In genomic region chr12:49580572-49581535, GRCh38 we compare ENCODE assay signal across 1 cellular context.
A peak's percentile ranks its signal among the peaks of the same experiment; 100 is the strongest.
TF ChIP-seq lines count a peak whose summit lies in the region.

No MANE protein-coding gene starts in this region.

TF ChIP-seq in HepG2, 621 proteins besides CTCF, POLR2A, EP300 and RAD21 (continued from another document and continues in another):
- no peak for TF ChIP-seq ZNF280D (CRISPR knock-in tag; IDR thresholded peaks at IDR 0.05)
- no peak for TF ChIP-seq IRX3 (CRISPR knock-in tag; IDR thresholded peaks at IDR 0.05; ENCODE audit: borderline replicate concordance, low read depth)
- TF ChIP-seq ZNF576 (CRISPR knock-in tag; IDR thresholded peaks at IDR 0.05) = no peak
- TF ChIP-seq STAG1 (CRISPR knock-in tag; IDR thresholded peaks at IDR 0.05) = peak; percentile 89
- no peak for TF ChIP-seq GMEB2 (CRISPR knock-in tag; IDR thresholded peaks at IDR 0.05; ENCODE audit: low read depth)
- TF ChIP-seq LCORL (IDR thresholded peaks at IDR 0.05) = no peak
- TF ChIP-seq LCORL (CRISPR knock-in tag; IDR thresholded peaks at IDR 0.05) = 0 out of 2 replicates have a peak, but pooled peaks have one; percentile 39
- TF ChIP-seq, protein P1, sequence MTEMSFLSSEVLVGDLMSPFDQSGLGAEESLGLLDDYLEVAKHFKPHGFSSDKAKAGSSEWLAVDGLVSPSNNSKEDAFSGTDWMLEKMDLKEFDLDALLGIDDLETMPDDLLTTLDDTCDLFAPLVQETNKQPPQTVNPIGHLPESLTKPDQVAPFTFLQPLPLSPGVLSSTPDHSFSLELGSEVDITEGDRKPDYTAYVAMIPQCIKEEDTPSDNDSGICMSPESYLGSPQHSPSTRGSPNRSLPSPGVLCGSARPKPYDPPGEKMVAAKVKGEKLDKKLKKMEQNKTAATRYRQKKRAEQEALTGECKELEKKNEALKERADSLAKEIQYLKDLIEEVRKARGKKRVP (CRISPR knock-in tag; IDR thresholded peaks at IDR 0.05) = no peak
- TF ChIP-seq NFYC (CRISPR knock-in tag; IDR thresholded peaks at IDR 0.05) = no peak
- no peak for TF ChIP-seq SMARCE1 (IDR thresholded peaks at IDR 0.05; ENCODE audit: borderline replicate concordance)
- no peak for TF ChIP-seq MED8 (CRISPR knock-in tag; IDR thresholded peaks at IDR 0.05; ENCODE audit: insufficient replicate concordance)
- TF ChIP-seq XRCC5 (optimal IDR thresholded peaks at IDR 0.05; ENCODE audit: low read length) = peak; percentile 85
- TF ChIP-seq, protein P2, sequence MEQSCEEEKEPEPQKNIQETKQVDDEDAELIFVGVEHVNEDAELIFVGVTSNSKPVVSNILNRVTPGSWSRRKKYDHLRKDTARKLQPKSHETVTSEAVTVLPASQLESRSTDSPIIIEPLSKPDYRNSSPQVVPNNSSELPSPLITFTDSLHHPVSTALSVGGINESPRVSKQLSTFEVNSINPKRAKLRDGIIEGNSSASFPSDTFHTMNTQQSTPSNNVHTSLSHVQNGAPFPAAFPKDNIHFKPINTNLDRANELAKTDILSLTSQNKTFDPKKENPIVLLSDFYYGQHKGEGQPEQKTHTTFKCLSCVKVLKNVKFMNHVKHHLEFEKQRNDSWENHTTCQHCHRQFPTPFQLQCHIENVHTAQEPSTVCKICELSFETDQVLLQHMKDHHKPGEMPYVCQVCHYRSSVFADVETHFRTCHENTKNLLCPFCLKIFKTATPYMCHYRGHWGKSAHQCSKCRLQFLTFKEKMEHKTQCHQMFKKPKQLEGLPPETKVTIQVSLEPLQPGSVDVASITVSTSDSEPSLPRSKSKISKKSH (CRISPR knock-in tag; IDR thresholded peaks at IDR 0.05; ENCODE audit: borderline replicate concordance) = 0 out of 2 replicates have a peak, but pooled peaks have one; percentile 39
- TF ChIP-seq, protein P3, sequence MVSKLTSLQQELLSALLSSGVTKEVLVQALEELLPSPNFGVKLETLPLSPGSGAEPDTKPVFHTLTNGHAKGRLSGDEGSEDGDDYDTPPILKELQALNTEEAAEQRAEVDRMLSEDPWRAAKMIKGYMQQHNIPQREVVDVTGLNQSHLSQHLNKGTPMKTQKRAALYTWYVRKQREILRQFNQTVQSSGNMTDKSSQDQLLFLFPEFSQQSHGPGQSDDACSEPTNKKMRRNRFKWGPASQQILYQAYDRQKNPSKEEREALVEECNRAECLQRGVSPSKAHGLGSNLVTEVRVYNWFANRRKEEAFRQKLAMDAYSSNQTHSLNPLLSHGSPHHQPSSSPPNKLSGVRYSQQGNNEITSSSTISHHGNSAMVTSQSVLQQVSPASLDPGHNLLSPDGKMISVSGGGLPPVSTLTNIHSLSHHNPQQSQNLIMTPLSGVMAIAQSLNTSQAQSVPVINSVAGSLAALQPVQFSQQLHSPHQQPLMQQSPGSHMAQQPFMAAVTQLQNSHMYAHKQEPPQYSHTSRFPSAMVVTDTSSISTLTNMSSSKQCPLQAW (CRISPR knock-in tag; IDR thresholded peaks at IDR 0.05) = peak; percentile 66; the same call in 1 of the 2 replicates
- TF ChIP-seq, protein P4, sequence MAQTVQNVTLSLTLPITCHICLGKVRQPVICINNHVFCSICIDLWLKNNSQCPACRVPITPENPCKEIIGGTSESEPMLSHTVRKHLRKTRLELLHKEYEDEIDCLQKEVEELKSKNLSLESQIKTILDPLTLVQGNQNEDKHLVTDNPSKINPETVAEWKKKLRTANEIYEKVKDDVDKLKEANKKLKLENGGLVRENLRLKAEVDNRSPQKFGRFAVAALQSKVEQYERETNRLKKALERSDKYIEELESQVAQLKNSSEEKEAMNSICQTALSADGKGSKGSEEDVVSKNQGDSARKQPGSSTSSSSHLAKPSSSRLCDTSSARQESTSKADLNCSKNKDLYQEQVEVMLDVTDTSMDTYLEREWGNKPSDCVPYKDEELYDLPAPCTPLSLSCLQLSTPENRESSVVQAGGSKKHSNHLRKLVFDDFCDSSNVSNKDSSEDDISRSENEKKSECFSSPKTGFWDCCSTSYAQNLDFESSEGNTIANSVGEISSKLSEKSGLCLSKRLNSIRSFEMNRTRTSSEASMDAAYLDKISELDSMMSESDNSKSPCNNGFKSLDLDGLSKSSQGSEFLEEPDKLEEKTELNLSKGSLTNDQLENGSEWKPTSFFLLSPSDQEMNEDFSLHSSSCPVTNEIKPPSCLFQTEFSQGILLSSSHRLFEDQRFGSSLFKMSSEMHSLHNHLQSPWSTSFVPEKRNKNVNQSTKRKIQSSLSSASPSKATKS (CRISPR knock-in tag; IDR thresholded peaks at IDR 0.05) = no peak
- TF ChIP-seq BCL3 (CRISPR knock-in tag; IDR thresholded peaks at IDR 0.05) = 0 out of 2 replicates have a peak, but pooled peaks have one; percentile 47
- TF ChIP-seq ZNF75D (CRISPR knock-in tag; IDR thresholded peaks at IDR 0.05; ENCODE audit: borderline replicate concordance) = no peak
- no peak for TF ChIP-seq YY1 (IDR thresholded peaks at IDR 0.05; ENCODE audit: insufficient read depth, insufficient replicate concordance, low read depth, low read length)
- no peak for TF ChIP-seq CSRNP2 (CRISPR knock-in tag; conservative IDR thresholded peaks at IDR 0.05; ENCODE audit: low read depth)
- no peak for TF ChIP-seq NFE2L1 (CRISPR knock-in tag; IDR thresholded peaks at IDR 0.05; ENCODE audit: borderline replicate concordance)
- no peak for TF ChIP-seq RBFOX2 (IDR thresholded peaks at IDR 0.05; ENCODE audit: low read depth, low read length)
- TF ChIP-seq ZNF207 (IDR thresholded peaks at IDR 0.05; ENCODE audit: borderline replicate concordance) = no peak
- 0 out of 2 replicates have a peak, but pooled peaks have one; percentile 25 for TF ChIP-seq TGIF2 (CRISPR knock-in tag; IDR thresholded peaks at IDR 0.05)
- TF ChIP-seq SCMH1 (CRISPR knock-in tag; IDR thresholded peaks at IDR 0.05; ENCODE audit: borderline replicate concordance) = no peak
- TF ChIP-seq, protein P5, sequence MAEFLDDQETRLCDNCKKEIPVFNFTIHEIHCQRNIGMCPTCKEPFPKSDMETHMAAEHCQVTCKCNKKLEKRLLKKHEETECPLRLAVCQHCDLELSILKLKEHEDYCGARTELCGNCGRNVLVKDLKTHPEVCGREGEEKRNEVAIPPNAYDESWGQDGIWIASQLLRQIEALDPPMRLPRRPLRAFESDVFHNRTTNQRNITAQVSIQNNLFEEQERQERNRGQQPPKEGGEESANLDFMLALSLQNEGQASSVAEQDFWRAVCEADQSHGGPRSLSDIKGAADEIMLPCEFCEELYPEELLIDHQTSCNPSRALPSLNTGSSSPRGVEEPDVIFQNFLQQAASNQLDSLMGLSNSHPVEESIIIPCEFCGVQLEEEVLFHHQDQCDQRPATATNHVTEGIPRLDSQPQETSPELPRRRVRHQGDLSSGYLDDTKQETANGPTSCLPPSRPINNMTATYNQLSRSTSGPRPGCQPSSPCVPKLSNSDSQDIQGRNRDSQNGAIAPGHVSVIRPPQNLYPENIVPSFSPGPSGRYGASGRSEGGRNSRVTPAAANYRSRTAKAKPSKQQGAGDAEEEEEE (CRISPR knock-in tag; IDR thresholded peaks at IDR 0.05; ENCODE audit: borderline replicate concordance) = no peak
- TF ChIP-seq, protein P6, sequence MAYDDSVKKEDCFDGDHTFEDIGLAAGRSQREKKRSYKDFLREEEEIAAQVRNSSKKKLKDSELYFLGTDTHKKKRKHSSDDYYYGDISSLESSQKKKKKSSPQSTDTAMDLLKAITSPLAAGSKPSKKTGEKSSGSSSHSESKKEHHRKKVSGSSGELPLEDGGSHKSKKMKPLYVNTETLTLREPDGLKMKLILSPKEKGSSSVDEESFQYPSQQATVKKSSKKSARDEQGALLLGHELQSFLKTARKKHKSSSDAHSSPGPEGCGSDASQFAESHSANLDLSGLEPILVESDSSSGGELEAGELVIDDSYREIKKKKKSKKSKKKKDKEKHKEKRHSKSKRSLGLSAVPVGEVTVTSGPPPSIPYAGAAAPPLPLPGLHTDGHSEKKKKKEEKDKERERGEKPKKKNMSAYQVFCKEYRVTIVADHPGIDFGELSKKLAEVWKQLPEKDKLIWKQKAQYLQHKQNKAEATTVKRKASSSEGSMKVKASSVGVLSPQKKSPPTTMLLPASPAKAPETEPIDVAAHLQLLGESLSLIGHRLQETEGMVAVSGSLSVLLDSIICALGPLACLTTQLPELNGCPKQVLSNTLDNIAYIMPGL (CRISPR knock-in tag; IDR thresholded peaks at IDR 0.05; ENCODE audit: borderline replicate concordance in 1 of 2, low read depth in 1 of 2) = peak; percentile 58 to 59; a peak in 3 of 4 replicates
- TF ChIP-seq ZZZ3 (CRISPR knock-in tag; IDR thresholded peaks at IDR 0.05; ENCODE audit: borderline replicate concordance) = no peak
- TF ChIP-seq KLF12 (CRISPR knock-in tag; IDR thresholded peaks at IDR 0.05; ENCODE audit: borderline replicate concordance) = no peak
- TF ChIP-seq MAZ (IDR thresholded peaks at IDR 0.05; ENCODE audit: borderline replicate concordance, low read depth, low read length) = no peak
- TF ChIP-seq MAZ (CRISPR knock-in tag; IDR thresholded peaks at IDR 0.05; ENCODE audit: low read depth) = no peak; the same call in 1 of the 2 replicates
- no peak for TF ChIP-seq ARID2 (CRISPR knock-in tag; IDR thresholded peaks at IDR 0.05; ENCODE audit: borderline replicate concordance)
